8 cellular contexts compared by ENCODE assay signal in genomic region chr22:35582861-35583670, GRCh38. TPM values are rescaled to one million over a fixed set of nuclear protein-coding genes. Genes with fewer than 3 reads are reported as not detected.
A peak's percentile ranks its signal among the peaks of the same experiment; 100 is the strongest.
DNase-seq lines count a peak whose midpoint lies in the region; ATAC-seq and TF ChIP-seq lines count a peak whose summit lies in the region.

No MANE protein-coding gene starts in this region.

- POLR2A ChIA-PET in AG04449 (lab: Yijun Ruan, JAX) = interaction anchor here (0.7 kb wide), 1 partner anchor 152 kb away, joined by 3 read pairs; no protein-coding TSS in a partner anchor

- no peaks in the 10 kb centered on the region for H3K27me3 ChIP-seq in lung (ENCODE audit: control insufficient read depth, insufficient read depth)

- DNase-seq in AG04449 (ENCODE audit: low read depth, low spot score) (no peak), GM19240 (ENCODE audit: insufficient read length, low spot score) (peak; percentile 87), NCI-H460 (ENCODE audit: extremely low read depth, low read depth) (peak; percentile 54), lung (ENCODE audit: low spot score) (peak; percentile 62)
- peak; percentile 22 to 30 for DNase-seq in activated CD4-positive, alpha-beta T cell treated with anti-CD3 and anti-CD28 coated beads, Interleukin-2, amount 50 U/mL, for 24 hours (ENCODE audit: low read depth in 1 of 2, low spot score in 1 of 2)
- DNase-seq in effector CD4-positive, alpha-beta T cell = peak; percentile 41
- peak; percentile 13 for DNase-seq in stimulated activated CD8-positive, alpha-beta memory T cell treated with anti-CD3 and anti-CD28 coated beads, Interleukin-12 subunit alpha, Interleukin-12 subunit beta, amount 100 ng/mL, for 4 hours (ENCODE audit: low read depth)

- no peaks in the 10 kb centered on the region for H3K36me3 ChIP-seq in lung (ENCODE audit: control insufficient read depth in 2 of 2, insufficient read depth in 2 of 2, low read length in 2 of 2)

- TF ChIP-seq CTCF in AG04449 (IDR thresholded peaks at IDR 0.05; ENCODE audit: insufficient read depth, low read length, missing control alignments) (peak; percentile 88), lung (IDR thresholded peaks at IDR 0.05; ENCODE audit: control extremely low read depth, extremely low read depth) (peak; percentile 84)

- no peak overlapping the region for H3K27ac ChIP-seq in lung (ENCODE audit: low read depth in 1 of 2, low read length in 1 of 2)

- 26 to 31% methylated on average over 13 of the region's 13 CpGs for WGBS in lung, 2 donors

- peaks cover 0 to 3% of the 10 kb centered on the region in 2 donors for H3K4me1 ChIP-seq in lung (ENCODE audit: control insufficient read depth in 2 of 2, insufficient read depth in 2 of 2, low read length in 2 of 2)

- CTCF ChIA-PET in AG04449 (lab: Yijun Ruan, JAX) = interaction anchor here (0.6 to 17.7 kb wide), 41 partner anchors 10 to 542 kb away, joined by 3 to 352 read pairs (median 4); no protein-coding TSS in a partner anchor

- no peaks in the 10 kb centered on the region for H3K9me3 ChIP-seq in lung (ENCODE audit: control insufficient read depth in 2 of 2, insufficient read depth in 1 of 2, low read length in 1 of 2)

- no peak overlapping the region for H3K4me3 ChIP-seq in AG04449 (ENCODE audit: low read depth, low read length)
- no peak overlapping the region for H3K4me3 ChIP-seq in lung

- no peak for ATAC-seq in lung (ENCODE audit: insufficient read depth, low FRiP score)
- ATAC-seq in GM18498 (IDR thresholded peaks at IDR 0.05; ENCODE audit: unreplicated experiment) = no peak

RNA-seq across cellular contexts. Expression of gene MB, which starts 34.1 kb away (rescaled TPM):
- 0.10 TPM in 1 of 2 replicates, not detected in the other for total RNA-seq in NCI-H460 (2014; rRNA removed; shearing (Covaris generic))
- polyA plus RNA-seq in NCI-H460 (2014; cell fraction: nucleus; rRNA removed) = not detected in 2 replicates
- 1 to 10 TPM; 1.5 to 2.0 TPM for total RNA-seq in lung
- polyA plus RNA-seq in lung = 1 to 10 TPM; 1.3 to 3.1 TPM

RNA-seq across cellular contexts. Expression of gene RASD2, which starts 42.4 kb away (rescaled TPM):
- 0.02 TPM in 1 of 2 replicates, not detected in the other for total RNA-seq in NCI-H460 (2014; rRNA removed; shearing (Covaris generic))
- polyA plus RNA-seq in NCI-H460 (2014; cell fraction: nucleus; rRNA removed) = not detected in 2 replicates
- total RNA-seq in lung = 1 to 10 TPM in 1 of 2 donors, under 1 TPM in 1; 0.14 to 1.1 TPM
- under 1 TPM; 0.40 to 0.47 TPM for polyA plus RNA-seq in lung
